ENCODE assay signal across 1 cellular context in the genomic region with DNA sequence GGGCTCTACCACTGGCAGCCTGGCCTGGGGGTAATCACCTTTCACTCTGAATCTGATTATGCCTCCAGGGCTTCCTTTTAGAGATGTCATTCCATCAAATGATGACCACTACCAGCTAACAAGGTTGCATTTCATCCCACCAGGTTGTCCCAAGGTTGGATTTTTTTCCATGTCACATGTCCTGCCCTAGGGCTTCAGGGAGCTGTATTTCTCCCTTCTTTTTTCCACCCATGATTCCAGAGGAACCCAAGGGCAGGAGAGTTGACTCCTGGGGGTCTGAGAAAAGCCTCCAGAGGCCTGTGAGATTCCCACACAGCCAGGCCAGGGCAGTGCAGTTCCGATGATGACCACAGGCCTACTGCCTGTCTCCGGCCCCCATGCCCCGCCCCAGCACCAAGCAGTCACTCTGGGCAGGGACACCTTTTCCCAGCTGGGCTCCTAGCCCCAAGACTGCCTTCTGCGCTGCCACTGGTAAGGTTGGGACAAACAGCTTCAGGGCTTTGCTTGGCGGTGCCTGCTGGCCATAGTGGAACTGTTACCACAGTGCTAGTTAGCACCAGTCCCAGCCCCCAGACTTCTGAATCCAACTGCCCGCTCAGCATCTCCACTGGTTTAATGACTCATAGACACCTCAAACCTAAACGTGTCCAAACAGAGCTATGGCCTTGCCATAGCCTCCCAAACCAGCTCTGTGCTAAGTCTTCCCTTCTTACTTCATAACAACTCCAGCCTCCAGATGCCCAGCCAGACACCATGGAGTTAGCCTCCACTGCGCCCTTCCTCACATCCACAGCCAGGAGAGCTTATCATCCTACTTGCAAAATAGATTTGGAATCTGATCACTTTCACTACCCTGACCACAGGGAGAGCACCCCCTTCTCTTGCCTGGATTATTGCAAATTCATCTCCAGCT.
TF ChIP-seq lines count a peak whose summit lies in the region.

No MANE protein-coding gene starts in this region.

TF ChIP-seq in K562, 482 proteins besides CTCF, POLR2A, EP300 and RAD21 (continued from another document and continues in another):
- TF ChIP-seq CREB1 (IDR thresholded peaks at IDR 0.05) (no peak), CREB1 (CRISPR knock-in tag; IDR thresholded peaks at IDR 0.05) (no peak), KDM4B (IDR thresholded peaks at IDR 0.05; ENCODE audit: borderline replicate concordance in 2 of 2, low read depth in 1 of 2) (no peak), RBM39 (optimal IDR thresholded peaks at IDR 0.05; ENCODE audit: low read depth, low read length) (no peak), XRCC4 (IDR thresholded peaks at IDR 0.05; ENCODE audit: extremely low read depth, insufficient read depth, insufficient read length) (no peak), SMARCB1 (IDR thresholded peaks at IDR 0.05; ENCODE audit: insufficient read length, low read depth) (no peak), PURB (CRISPR knock-in tag; IDR thresholded peaks at IDR 0.05; ENCODE audit: low read depth) (no peak), ZZZ3 (IDR thresholded peaks at IDR 0.05) (no peak), HNRNPLL (IDR thresholded peaks at IDR 0.05; ENCODE audit: low read depth, low read length, poor library complexity, severe bottlenecking) (no peak), NRF1 (conservative IDR thresholded peaks at IDR 0.05 in 1 of 2, IDR thresholded peaks at IDR 0.05 in 1 of 2) (no peak), HDAC3 (IDR thresholded peaks at IDR 0.05; ENCODE audit: borderline replicate concordance, partially characterized antibody) (no peak), ZNF347 (CRISPR knock-in tag; IDR thresholded peaks at IDR 0.05; ENCODE audit: low read depth) (no peak), MECOM (CRISPR knock-in tag; IDR thresholded peaks at IDR 0.05) (no peak), DIDO1 (tag; IDR thresholded peaks at IDR 0.05; ENCODE audit: low read depth) (no peak), RFX7 (CRISPR knock-in tag; IDR thresholded peaks at IDR 0.05) (no peak), ZC3H4 (CRISPR knock-in tag; IDR thresholded peaks at IDR 0.05; ENCODE audit: borderline replicate concordance) (no peak), POLR2G (IDR thresholded peaks at IDR 0.05; ENCODE audit: low read depth, low read length) (peak; percentile 47; the same call in 1 of the 2 replicates), MTA3 (IDR thresholded peaks at IDR 0.05; ENCODE audit: borderline replicate concordance) (no peak), ZKSCAN3 (CRISPR knock-in tag; IDR thresholded peaks at IDR 0.05) (no peak), ATF7 (IDR thresholded peaks at IDR 0.05) (no peak; the same call in 1 of the 2 replicates), SLC30A9 (CRISPR knock-in tag; IDR thresholded peaks at IDR 0.05) (no peak)
- TF ChIP-seq, protein P1, sequence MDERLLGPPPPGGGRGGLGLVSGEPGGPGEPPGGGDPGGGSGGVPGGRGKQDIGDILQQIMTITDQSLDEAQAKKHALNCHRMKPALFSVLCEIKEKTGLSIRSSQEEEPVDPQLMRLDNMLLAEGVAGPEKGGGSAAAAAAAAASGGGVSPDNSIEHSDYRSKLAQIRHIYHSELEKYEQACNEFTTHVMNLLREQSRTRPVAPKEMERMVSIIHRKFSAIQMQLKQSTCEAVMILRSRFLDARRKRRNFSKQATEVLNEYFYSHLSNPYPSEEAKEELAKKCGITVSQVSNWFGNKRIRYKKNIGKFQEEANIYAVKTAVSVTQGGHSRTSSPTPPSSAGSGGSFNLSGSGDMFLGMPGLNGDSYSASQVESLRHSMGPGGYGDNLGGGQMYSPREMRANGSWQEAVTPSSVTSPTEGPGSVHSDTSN (CRISPR knock-in tag; IDR thresholded peaks at IDR 0.05; ENCODE audit: low read depth) = no peak
- TF ChIP-seq, protein P1 (tag; conservative IDR thresholded peaks at IDR 0.05; ENCODE audit: low read depth) = peak; percentile 30; the same call in 1 of the 2 replicates
- TF ChIP-seq, protein P2, sequence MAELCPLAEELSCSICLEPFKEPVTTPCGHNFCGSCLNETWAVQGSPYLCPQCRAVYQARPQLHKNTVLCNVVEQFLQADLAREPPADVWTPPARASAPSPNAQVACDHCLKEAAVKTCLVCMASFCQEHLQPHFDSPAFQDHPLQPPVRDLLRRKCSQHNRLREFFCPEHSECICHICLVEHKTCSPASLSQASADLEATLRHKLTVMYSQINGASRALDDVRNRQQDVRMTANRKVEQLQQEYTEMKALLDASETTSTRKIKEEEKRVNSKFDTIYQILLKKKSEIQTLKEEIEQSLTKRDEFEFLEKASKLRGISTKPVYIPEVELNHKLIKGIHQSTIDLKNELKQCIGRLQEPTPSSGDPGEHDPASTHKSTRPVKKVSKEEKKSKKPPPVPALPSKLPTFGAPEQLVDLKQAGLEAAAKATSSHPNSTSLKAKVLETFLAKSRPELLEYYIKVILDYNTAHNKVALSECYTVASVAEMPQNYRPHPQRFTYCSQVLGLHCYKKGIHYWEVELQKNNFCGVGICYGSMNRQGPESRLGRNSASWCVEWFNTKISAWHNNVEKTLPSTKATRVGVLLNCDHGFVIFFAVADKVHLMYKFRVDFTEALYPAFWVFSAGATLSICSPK (IDR thresholded peaks at IDR 0.05; ENCODE audit: borderline replicate concordance) = no peak
- TF ChIP-seq, protein P3, sequence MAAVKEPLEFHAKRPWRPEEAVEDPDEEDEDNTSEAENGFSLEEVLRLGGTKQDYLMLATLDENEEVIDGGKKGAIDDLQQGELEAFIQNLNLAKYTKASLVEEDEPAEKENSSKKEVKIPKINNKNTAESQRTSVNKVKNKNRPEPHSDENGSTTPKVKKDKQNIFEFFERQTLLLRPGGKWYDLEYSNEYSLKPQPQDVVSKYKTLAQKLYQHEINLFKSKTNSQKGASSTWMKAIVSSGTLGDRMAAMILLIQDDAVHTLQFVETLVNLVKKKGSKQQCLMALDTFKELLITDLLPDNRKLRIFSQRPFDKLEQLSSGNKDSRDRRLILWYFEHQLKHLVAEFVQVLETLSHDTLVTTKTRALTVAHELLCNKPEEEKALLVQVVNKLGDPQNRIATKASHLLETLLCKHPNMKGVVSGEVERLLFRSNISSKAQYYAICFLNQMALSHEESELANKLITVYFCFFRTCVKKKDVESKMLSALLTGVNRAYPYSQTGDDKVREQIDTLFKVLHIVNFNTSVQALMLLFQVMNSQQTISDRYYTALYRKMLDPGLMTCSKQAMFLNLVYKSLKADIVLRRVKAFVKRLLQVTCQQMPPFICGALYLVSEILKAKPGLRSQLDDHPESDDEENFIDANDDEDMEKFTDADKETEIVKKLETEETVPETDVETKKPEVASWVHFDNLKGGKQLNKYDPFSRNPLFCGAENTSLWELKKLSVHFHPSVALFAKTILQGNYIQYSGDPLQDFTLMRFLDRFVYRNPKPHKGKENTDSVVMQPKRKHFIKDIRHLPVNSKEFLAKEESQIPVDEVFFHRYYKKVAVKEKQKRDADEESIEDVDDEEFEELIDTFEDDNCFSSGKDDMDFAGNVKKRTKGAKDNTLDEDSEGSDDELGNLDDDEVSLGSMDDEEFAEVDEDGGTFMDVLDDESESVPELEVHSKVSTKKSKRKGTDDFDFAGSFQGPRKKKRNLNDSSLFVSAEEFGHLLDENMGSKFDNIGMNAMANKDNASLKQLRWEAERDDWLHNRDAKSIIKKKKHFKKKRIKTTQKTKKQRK (IDR thresholded peaks at IDR 0.05; ENCODE audit: borderline replicate concordance, low read depth, low read length) = no peak
- TF ChIP-seq, protein P4, sequence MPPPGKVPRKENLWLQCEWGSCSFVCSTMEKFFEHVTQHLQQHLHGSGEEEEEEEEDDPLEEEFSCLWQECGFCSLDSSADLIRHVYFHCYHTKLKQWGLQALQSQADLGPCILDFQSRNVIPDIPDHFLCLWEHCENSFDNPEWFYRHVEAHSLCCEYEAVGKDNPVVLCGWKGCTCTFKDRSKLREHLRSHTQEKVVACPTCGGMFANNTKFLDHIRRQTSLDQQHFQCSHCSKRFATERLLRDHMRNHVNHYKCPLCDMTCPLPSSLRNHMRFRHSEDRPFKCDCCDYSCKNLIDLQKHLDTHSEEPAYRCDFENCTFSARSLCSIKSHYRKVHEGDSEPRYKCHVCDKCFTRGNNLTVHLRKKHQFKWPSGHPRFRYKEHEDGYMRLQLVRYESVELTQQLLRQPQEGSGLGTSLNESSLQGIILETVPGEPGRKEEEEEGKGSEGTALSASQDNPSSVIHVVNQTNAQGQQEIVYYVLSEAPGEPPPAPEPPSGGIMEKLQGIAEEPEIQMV (tag; conservative IDR thresholded peaks at IDR 0.05; ENCODE audit: low read depth) = peak; percentile 43; the same call in 1 of the 2 replicates
- TF ChIP-seq, protein P5, sequence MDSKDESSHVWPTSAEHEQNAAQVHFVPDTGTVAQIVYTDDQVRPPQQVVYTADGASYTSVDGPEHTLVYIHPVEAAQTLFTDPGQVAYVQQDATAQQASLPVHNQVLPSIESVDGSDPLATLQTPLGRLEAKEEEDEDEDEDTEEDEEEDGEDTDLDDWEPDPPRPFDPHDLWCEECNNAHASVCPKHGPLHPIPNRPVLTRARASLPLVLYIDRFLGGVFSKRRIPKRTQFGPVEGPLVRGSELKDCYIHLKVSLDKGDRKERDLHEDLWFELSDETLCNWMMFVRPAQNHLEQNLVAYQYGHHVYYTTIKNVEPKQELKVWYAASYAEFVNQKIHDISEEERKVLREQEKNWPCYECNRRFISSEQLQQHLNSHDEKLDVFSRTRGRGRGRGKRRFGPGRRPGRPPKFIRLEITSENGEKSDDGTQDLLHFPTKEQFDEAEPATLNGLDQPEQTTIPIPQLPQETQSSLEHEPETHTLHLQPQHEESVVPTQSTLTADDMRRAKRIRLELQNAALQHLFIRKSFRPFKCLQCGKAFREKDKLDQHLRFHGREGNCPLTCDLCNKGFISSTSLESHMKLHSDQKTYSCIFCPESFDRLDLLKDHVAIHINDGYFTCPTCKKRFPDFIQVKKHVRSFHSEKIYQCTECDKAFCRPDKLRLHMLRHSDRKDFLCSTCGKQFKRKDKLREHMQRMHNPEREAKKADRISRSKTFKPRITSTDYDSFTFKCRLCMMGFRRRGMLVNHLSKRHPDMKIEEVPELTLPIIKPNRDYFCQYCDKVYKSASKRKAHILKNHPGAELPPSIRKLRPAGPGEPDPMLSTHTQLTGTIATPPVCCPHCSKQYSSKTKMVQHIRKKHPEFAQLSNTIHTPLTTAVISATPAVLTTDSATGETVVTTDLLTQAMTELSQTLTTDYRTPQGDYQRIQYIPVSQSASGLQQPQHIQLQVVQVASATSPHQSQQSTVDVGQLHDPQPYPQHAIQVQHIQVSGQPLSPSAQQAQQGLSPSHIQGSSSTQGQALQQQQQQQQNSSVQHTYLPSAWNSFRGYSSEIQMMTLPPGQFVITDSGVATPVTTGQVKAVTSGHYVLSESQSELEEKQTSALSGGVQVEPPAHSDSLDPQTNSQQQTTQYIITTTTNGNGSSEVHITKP (IDR thresholded peaks at IDR 0.05; ENCODE audit: partially characterized antibody) = peak; percentile 91
- TF ChIP-seq, protein P6, sequence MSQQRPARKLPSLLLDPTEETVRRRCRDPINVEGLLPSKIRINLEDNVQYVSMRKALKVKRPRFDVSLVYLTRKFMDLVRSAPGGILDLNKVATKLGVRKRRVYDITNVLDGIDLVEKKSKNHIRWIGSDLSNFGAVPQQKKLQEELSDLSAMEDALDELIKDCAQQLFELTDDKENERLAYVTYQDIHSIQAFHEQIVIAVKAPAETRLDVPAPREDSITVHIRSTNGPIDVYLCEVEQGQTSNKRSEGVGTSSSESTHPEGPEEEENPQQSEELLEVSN (IDR thresholded peaks at IDR 0.05; ENCODE audit: borderline replicate concordance in 1 of 2, extremely low read depth in 1 of 2, insufficient read depth in 1 of 2, insufficient read length in 1 of 2, low read depth in 1 of 2, low read length in 1 of 2, poor library complexity in 1 of 2, severe bottlenecking in 1 of 2) = peak in 1 of 2 experiments; percentile 4
- TF ChIP-seq, protein P7, sequence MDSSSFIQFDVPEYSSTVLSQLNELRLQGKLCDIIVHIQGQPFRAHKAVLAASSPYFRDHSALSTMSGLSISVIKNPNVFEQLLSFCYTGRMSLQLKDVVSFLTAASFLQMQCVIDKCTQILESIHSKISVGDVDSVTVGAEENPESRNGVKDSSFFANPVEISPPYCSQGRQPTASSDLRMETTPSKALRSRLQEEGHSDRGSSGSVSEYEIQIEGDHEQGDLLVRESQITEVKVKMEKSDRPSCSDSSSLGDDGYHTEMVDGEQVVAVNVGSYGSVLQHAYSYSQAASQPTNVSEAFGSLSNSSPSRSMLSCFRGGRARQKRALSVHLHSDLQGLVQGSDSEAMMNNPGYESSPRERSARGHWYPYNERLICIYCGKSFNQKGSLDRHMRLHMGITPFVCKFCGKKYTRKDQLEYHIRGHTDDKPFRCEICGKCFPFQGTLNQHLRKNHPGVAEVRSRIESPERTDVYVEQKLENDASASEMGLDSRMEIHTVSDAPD (CRISPR knock-in tag; IDR thresholded peaks at IDR 0.05) = no peak
- TF ChIP-seq, protein P8, sequence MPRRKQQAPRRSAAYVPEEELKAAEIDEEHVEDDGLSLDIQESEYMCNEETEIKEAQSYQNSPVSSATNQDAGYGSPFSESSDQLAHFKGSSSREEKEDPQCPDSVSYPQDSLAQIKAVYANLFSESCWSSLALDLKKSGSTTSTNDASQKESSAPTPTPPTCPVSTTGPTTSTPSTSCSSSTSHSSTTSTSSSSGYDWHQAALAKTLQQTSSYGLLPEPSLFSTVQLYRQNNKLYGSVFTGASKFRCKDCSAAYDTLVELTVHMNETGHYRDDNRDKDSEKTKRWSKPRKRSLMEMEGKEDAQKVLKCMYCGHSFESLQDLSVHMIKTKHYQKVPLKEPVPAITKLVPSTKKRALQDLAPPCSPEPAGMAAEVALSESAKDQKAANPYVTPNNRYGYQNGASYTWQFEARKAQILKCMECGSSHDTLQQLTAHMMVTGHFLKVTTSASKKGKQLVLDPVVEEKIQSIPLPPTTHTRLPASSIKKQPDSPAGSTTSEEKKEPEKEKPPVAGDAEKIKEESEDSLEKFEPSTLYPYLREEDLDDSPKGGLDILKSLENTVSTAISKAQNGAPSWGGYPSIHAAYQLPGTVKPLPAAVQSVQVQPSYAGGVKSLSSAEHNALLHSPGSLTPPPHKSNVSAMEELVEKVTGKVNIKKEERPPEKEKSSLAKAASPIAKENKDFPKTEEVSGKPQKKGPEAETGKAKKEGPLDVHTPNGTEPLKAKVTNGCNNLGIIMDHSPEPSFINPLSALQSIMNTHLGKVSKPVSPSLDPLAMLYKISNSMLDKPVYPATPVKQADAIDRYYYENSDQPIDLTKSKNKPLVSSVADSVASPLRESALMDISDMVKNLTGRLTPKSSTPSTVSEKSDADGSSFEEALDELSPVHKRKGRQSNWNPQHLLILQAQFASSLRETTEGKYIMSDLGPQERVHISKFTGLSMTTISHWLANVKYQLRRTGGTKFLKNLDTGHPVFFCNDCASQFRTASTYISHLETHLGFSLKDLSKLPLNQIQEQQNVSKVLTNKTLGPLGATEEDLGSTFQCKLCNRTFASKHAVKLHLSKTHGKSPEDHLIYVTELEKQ (CRISPR knock-in tag; IDR thresholded peaks at IDR 0.05) = no peak
- TF ChIP-seq, protein P9, sequence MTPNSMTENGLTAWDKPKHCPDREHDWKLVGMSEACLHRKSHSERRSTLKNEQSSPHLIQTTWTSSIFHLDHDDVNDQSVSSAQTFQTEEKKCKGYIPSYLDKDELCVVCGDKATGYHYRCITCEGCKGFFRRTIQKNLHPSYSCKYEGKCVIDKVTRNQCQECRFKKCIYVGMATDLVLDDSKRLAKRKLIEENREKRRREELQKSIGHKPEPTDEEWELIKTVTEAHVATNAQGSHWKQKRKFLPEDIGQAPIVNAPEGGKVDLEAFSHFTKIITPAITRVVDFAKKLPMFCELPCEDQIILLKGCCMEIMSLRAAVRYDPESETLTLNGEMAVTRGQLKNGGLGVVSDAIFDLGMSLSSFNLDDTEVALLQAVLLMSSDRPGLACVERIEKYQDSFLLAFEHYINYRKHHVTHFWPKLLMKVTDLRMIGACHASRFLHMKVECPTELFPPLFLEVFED (CRISPR knock-in tag; conservative IDR thresholded peaks at IDR 0.05) = no peak
